Comparison of ENCODE assay signal across 1 cellular context in genomic region chr4:48126621-48127020, GRCh38.
A peak's percentile ranks its signal among the peaks of the same experiment; 100 is the strongest.
TF ChIP-seq lines count a peak whose summit lies in the region.

No MANE protein-coding gene starts in this region.

TF ChIP-seq in K562, 482 proteins besides CTCF, POLR2A, EP300 and RAD21 (continues in another document):
- no peak for TF ChIP-seq JUN (IDR thresholded peaks at IDR 0.05; ENCODE audit: borderline replicate concordance, low read depth, low read length)
- TF ChIP-seq JUN (CRISPR knock-in tag; IDR thresholded peaks at IDR 0.05; ENCODE audit: borderline replicate concordance): no peak
- TF ChIP-seq ETS2 (tag; IDR thresholded peaks at IDR 0.05; ENCODE audit: borderline replicate concordance, poor library complexity, severe bottlenecking): no peak
- no peak for TF ChIP-seq HSF4 (CRISPR knock-in tag; IDR thresholded peaks at IDR 0.05; ENCODE audit: borderline replicate concordance)
- TF ChIP-seq ILF3 (IDR thresholded peaks at IDR 0.05; ENCODE audit: borderline replicate concordance): no peak
- peak; percentile 36; the same call in 1 of the 2 replicates for TF ChIP-seq LEF1 (IDR thresholded peaks at IDR 0.05)
- TF ChIP-seq MTA3 (IDR thresholded peaks at IDR 0.05; ENCODE audit: borderline replicate concordance): 0 out of 2 replicates have a peak, but pooled peaks have one; percentile 55
- TF ChIP-seq E4F1 (CRISPR knock-in tag; IDR thresholded peaks at IDR 0.05; ENCODE audit: borderline replicate concordance): no peak
- TF ChIP-seq NR2C1 (IDR thresholded peaks at IDR 0.05): no peak
- no peak for TF ChIP-seq NR2C1 (tag; IDR thresholded peaks at IDR 0.05)
- no peak for TF ChIP-seq EZH2 (IDR thresholded peaks at IDR 0.05; ENCODE audit: borderline replicate concordance, low read depth, low read length)
- TF ChIP-seq GATA2 (CRISPR knock-in tag; IDR thresholded peaks at IDR 0.05): peak; percentile 85
- TF ChIP-seq E2F1 (CRISPR knock-in tag; IDR thresholded peaks at IDR 0.05): no peak
- TF ChIP-seq RCOR1 (IDR thresholded peaks at IDR 0.05; ENCODE audit: borderline replicate concordance in 1 of 2, low read depth in 2 of 2, low read length in 2 of 2): peak; percentile 50 to 87; a peak in 3 of 4 replicates
- TF ChIP-seq CHAMP1 (IDR thresholded peaks at IDR 0.05): peak; percentile 81; the same call in 1 of the 2 replicates
- TF ChIP-seq SMAD3 (CRISPR knock-in tag; conservative IDR thresholded peaks at IDR 0.05): no peak
- TF ChIP-seq FOXM1 (IDR thresholded peaks at IDR 0.05; ENCODE audit: low read depth): peak; percentile 80
- TF ChIP-seq FOXM1 (CRISPR knock-in tag; IDR thresholded peaks at IDR 0.05; ENCODE audit: low read depth): no peak
- TF ChIP-seq CBFA2T2 (conservative IDR thresholded peaks at IDR 0.05): peak; percentile 94
- no peak for TF ChIP-seq NRF1 (conservative IDR thresholded peaks at IDR 0.05 in 1 of 2, IDR thresholded peaks at IDR 0.05 in 1 of 2)
- TF ChIP-seq FOXJ2 (tag; IDR thresholded peaks at IDR 0.05): no peak
- TF ChIP-seq MLLT1 (IDR thresholded peaks at IDR 0.05): 0 out of 4 replicates have a peak, but pooled peaks of 1 of the 2 experiments have one; percentile 17
- TF ChIP-seq MTA1 (IDR thresholded peaks at IDR 0.05; ENCODE audit: borderline replicate concordance): no peak
- TF ChIP-seq HDAC1 (IDR thresholded peaks at IDR 0.05): peak in 1 of 2 experiments; percentile 24; a peak in 1 of 4 replicates
- TF ChIP-seq PHB2 (IDR thresholded peaks at IDR 0.05; ENCODE audit: low read depth): peak; percentile 71
- TF ChIP-seq ZEB2 (IDR thresholded peaks at IDR 0.05): peak; percentile 64; the same call in 1 of the 2 replicates
- TF ChIP-seq ZMIZ1 (IDR thresholded peaks at IDR 0.05; ENCODE audit: low read depth in 2 of 2, low read length in 2 of 2): peak in 1 of 2 experiments; percentile 93; a peak in 2 of 4 replicates
- TF ChIP-seq PRDM10 (IDR thresholded peaks at IDR 0.05; ENCODE audit: partially characterized antibody): no peak
- peak in 1 of 2 experiments; percentile 49; a peak in 2 of 4 replicates for TF ChIP-seq MAZ (CRISPR knock-in tag; conservative IDR thresholded peaks at IDR 0.05 in 1 of 2, IDR thresholded peaks at IDR 0.05 in 1 of 2)
- 0 out of 2 replicates have a peak, but pooled peaks have one; percentile 39 for TF ChIP-seq NCOA1 (IDR thresholded peaks at IDR 0.05; ENCODE audit: low read depth)
- peak in 1 of 2 experiments; percentile 53; a peak in 1 of 4 replicates for TF ChIP-seq TEAD1 (CRISPR knock-in tag; IDR thresholded peaks at IDR 0.05)
- TF ChIP-seq TBL1XR1 (IDR thresholded peaks at IDR 0.05; ENCODE audit: low read length in 2 of 2): peak in 1 of 2 experiments; percentile 77; a peak in 1 of 4 replicates
- peak; percentile 61; the same call in 1 of the 2 replicates for TF ChIP-seq MXI1 (IDR thresholded peaks at IDR 0.05; ENCODE audit: low read depth, low read length)
- no peak for TF ChIP-seq ZNF644 (tag; IDR thresholded peaks at IDR 0.05; ENCODE audit: low read depth)
- no peak for TF ChIP-seq XRCC5 (IDR thresholded peaks at IDR 0.05; ENCODE audit: low read depth, low read length)
- TF ChIP-seq SAP30 (IDR thresholded peaks at IDR 0.05; ENCODE audit: borderline replicate concordance, insufficient read depth, low read depth, low read length, poor library complexity, severe bottlenecking): no peak
- peak; percentile 96 for TF ChIP-seq CBFA2T3 (IDR thresholded peaks at IDR 0.05)
- peak; percentile 52; the same call in 1 of the 2 replicates for TF ChIP-seq CREM (IDR thresholded peaks at IDR 0.05; ENCODE audit: low read depth)
- TF ChIP-seq TRIM24 (IDR thresholded peaks at IDR 0.05): peak; percentile 77 to 89
- TF ChIP-seq SMARCA5 (IDR thresholded peaks at IDR 0.05): no peak
- no peak for TF ChIP-seq GMEB1 (CRISPR knock-in tag; IDR thresholded peaks at IDR 0.05)
- TF ChIP-seq TGIF2 (CRISPR knock-in tag; IDR thresholded peaks at IDR 0.05): no peak
- TF ChIP-seq ETV5 (CRISPR knock-in tag; IDR thresholded peaks at IDR 0.05; ENCODE audit: low read depth): no peak
- TF ChIP-seq ATF7 (IDR thresholded peaks at IDR 0.05): peak; percentile 51; the same call in 1 of the 2 replicates
- no peak for TF ChIP-seq CBX1 (IDR thresholded peaks at IDR 0.05; ENCODE audit: low read depth)
- TF ChIP-seq HMBOX1 (IDR thresholded peaks at IDR 0.05): peak; percentile 66; the same call in 1 of the 2 replicates
- TF ChIP-seq SOX6 (IDR thresholded peaks at IDR 0.05): peak; percentile 88
- TF ChIP-seq ID3 (CRISPR knock-in tag; IDR thresholded peaks at IDR 0.05): no peak
- TF ChIP-seq ID3 (tag; IDR thresholded peaks at IDR 0.05): no peak
